ENCODE assay signal across 20 cellular contexts in genomic region chr13:39450176-39450575, GRCh38.
"Had no signal": no experiment of that assay in that cellular context is flagged by ENCODE, and none has a peak within 500 bp of the region (broad histone marks: within the 10 kb centered on the region; RNA-seq: fewer than 3 reads in every experiment).

No MANE protein-coding gene starts in this region.

- H3K27ac Mint-ChIP-seq: endodermal cell; stimulated activated memory B cell treated with anti-CD40 and anti-IgM and Interleukin-4, amounts not matched to agents 10 μg/mL and 1 μg/mL and 100 μg/mL, for 72 hours; stimulated activated naive CD8-positive, alpha-beta T cell treated with anti-CD3 and anti-CD28 coated beads, Interleukin-15, Interleukin-2, amounts not matched to agents 100 ng/mL and 50 ng/mL, for 24 hours had no signal

- H3K27me3 ChIP-seq: foreskin keratinocyte, spleen, transverse colon had no signal

- H3K27ac ChIP-seq: coronary artery, foreskin keratinocyte, thoracic aorta, transverse colon had no signal

- H3K27me3 Mint-ChIP-seq: naive B cell; stimulated activated memory B cell treated with anti-CD40 and anti-IgM and Interleukin-4, amounts not matched to agents 10 μg/mL and 1 μg/mL and 100 μg/mL, for 72 hours had no signal

- ATAC-seq: foreskin keratinocyte; left cardiac atrium; sciatic nerve; stimulated activated memory B cell treated with anti-CD40 and anti-IgM and Interleukin-4, amounts not matched to agents 10 μg/mL and 1 μg/mL and 100 μg/mL, for 72 hours had no signal

- H3K9me3 Mint-ChIP-seq: endodermal cell; naive B cell; nephron; stimulated activated naive CD8-positive, alpha-beta T cell treated with anti-CD3 and anti-CD28 coated beads, Interleukin-15, Interleukin-2, amounts not matched to agents 100 ng/mL and 50 ng/mL, for 24 hours had no signal

- H3K4me3 ChIP-seq: coronary artery, spleen, thoracic aorta, transverse colon had no signal

- H3K4me1 ChIP-seq: foreskin keratinocyte had no signal

- H3K4me3 Mint-ChIP-seq: endodermal cell; naive B cell; nephron; stimulated activated memory B cell treated with anti-CD40 and anti-IgM and Interleukin-4, amounts not matched to agents 10 μg/mL and 1 μg/mL and 100 μg/mL, for 72 hours; stimulated activated naive CD8-positive, alpha-beta T cell treated with anti-CD3 and anti-CD28 coated beads, Interleukin-15, Interleukin-2, amounts not matched to agents 100 ng/mL and 50 ng/mL, for 24 hours had no signal

- H3K4me1 Mint-ChIP-seq: endodermal cell had no signal

- H3K9me3 ChIP-seq: spleen, thoracic aorta, transverse colon had no signal

- H3K36me3 Mint-ChIP-seq: naive B cell; stimulated activated memory B cell treated with anti-CD40 and anti-IgM and Interleukin-4, amounts not matched to agents 10 μg/mL and 1 μg/mL and 100 μg/mL, for 72 hours had no signal

- H3K36me3 ChIP-seq: spleen, thoracic aorta, transverse colon had no signal

- DNase-seq: effector CD4-positive, alpha-beta T cell; endodermal cell; erythroblast; foreskin keratinocyte; kidney; left cardiac atrium; mesendoderm; naive B cell; spleen; stimulated activated CD4-positive, alpha-beta T cell treated with anti-CD3 and anti-CD28 coated beads, Interleukin-15, amount 100 ng/mL, for 24 hours; stimulated activated CD4-positive, alpha-beta T cell treated with anti-CD3 and anti-CD28 coated beads, Interleukin-1b, Interleukin-23, amount 100 ng/mL, for 48 hours; stimulated activated CD4-positive, alpha-beta T cell treated with anti-CD3 and anti-CD28 coated beads, Interleukin-4, amount 100 ng/mL, for 24 hours; substantia nigra; transverse colon had no signal
